In the genomic region with DNA sequence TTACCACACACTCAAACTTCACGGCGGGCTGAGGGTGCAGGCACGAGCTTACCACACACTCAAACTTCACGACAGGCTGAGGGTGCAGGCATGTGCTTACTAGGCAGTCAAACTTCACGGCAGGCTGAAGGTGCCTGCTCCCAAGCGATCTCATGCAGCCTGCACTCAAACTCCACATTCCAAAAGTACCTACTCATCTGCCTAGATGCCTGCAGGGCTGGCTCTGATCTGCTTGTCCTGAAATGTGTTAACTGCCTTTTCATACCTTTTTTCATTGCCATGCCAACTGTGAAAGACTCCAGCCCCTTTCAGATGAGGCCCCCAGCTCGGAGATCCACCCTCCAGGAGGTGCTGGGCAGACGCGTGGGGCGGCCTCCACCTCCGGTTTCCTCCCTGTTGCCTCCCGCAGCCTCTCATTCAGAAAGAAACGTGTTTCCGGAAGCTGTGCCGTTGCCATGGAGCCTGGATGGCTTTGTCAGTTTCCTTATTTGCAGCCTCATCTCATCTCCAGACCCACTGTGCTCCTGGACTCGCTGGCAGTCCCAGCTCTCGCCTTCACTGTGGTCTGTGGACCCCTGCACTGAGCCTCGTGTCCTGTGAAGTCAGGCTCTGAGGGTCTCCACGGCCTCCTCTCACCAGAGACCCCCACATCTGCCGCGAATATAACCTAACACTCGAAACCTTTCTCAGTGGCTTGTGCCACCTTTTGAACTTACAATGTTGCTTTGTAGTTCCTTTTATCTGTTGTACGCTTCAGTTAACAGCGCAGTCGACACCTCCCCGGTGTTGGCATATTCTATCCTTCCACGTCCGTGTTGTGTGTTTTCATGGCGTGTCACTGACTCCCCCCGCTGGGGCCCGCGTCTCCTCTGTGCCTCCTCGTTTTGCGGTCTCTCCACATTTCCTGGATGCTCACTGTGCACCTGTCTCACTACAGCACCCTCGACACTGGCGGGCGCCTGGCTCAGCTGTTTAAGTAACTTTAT, we compare ENCODE assay signal across 8 cellular contexts.
DNase-seq lines count a peak whose midpoint lies in the region; ATAC-seq and TF ChIP-seq lines count a peak whose summit lies in the region.

No MANE protein-coding gene starts in this region.

- no peak overlapping the region for H3K56ac ChIP-seq in H9 (ENCODE audit: insufficient read length, low read depth, low read length)

- H2BK12ac ChIP-seq in H9 (ENCODE audit: insufficient read length, low read depth, low read length): no peak overlapping the region

- H3K27me3 ChIP-seq in H9 (ENCODE audit: insufficient read depth, low read length): no peaks in the 10 kb centered on the region

- no peak overlapping the region for H3K23ac ChIP-seq in H9 (ENCODE audit: insufficient read length, low read depth, low read length)

- no peak overlapping the region for H2BK20ac ChIP-seq in H9 (ENCODE audit: low read depth, low read length, poor library complexity, severe bottlenecking)

- no peak for ATAC-seq in HG03460 (IDR thresholded peaks at IDR 0.05; ENCODE audit: unreplicated experiment)

- H4K8ac ChIP-seq in H9 (replicated peaks; ENCODE audit: insufficient read length, low read depth, low read length): no peak overlapping the region

- no peak overlapping the region for H3K4me3 ChIP-seq in AG04449 (ENCODE audit: low read depth, low read length)

- no peaks in the 10 kb centered on the region for H4K20me1 ChIP-seq in H9 (ENCODE audit: control insufficient read depth, insufficient read depth, insufficient read length)

- CTCF ChIA-PET in AG04449 (lab: Yijun Ruan, JAX): no interaction called here
- CTCF ChIA-PET in GM10248 (lab: Yijun Ruan, JAX): no interaction called here

- H3K27ac ChIP-seq in H9 (ENCODE audit: insufficient read length, low read depth, low read length): no peak overlapping the region

- no peak overlapping the region for H3K9ac ChIP-seq in H9 (ENCODE audit: extremely low read depth, insufficient read length, low read length)

- no peak overlapping the region for H2BK15ac ChIP-seq in H9 (ENCODE audit: low read depth, low read length)

- no peaks in the 10 kb centered on the region for H3K79me2 ChIP-seq in H9 (ENCODE audit: insufficient read depth, low read length)

- H3K23me2 ChIP-seq in H9 (ENCODE audit: insufficient read length, low read depth, low read length, poor library complexity, severe bottlenecking): no peaks in the 10 kb centered on the region

- no peaks in the 10 kb centered on the region for H3K79me1 ChIP-seq in H9 (ENCODE audit: insufficient read depth, low read depth, low read length, poor library complexity, severe bottlenecking)

- H2BK120ac ChIP-seq in H9 (ENCODE audit: low read depth, low read length, poor library complexity, severe bottlenecking): no peak overlapping the region

- H2AFZ ChIP-seq in H9 (ENCODE audit: low read length): no peak overlapping the region

- WGBS in H9 (ENCODE audit: extremely low coverage, insufficient read length, low lambda C conversion rate): no CpG with 5 or more reads among the region's 37 CpGs

- no peak overlapping the region for H3K4me2 ChIP-seq in H9 (ENCODE audit: insufficient read depth, insufficient read length, low read length)

- H3K14ac ChIP-seq in H9 (ENCODE audit: insufficient read depth, low read length): peak overlapping the region; percentile 17

- no peak overlapping the region for H3K27ac Mint-ChIP-seq in H9

- H4K5ac ChIP-seq in H9 (ENCODE audit: insufficient read length, low read depth, low read length): no peak overlapping the region

- peak overlapping the region; percentile 27 for H3K18ac ChIP-seq in H9 (ENCODE audit: insufficient read length, low read depth, low read length)

- peaks cover 6 to 9% of the 10 kb centered on the region in 2 experiments; a peak in 3 of 4 replicates for H3K4me1 Mint-ChIP-seq in H9

- TF ChIP-seq CTCF in AG04449 (IDR thresholded peaks at IDR 0.05; ENCODE audit: insufficient read depth, low read length, missing control alignments) (no peak), H9 (conservative IDR thresholded peaks at IDR 0.05) (no peak), GM10248 (IDR thresholded peaks at IDR 0.05; ENCODE audit: control extremely low read depth, extremely low read depth, low read depth, missing control alignments) (no peak)

- H3K9me3 ChIP-seq in H9 (ENCODE audit: control insufficient read depth, low read depth, low read length): no peaks in the 10 kb centered on the region

- no peaks in the 10 kb centered on the region for H3K4me1 ChIP-seq in H9 (ENCODE audit: insufficient read depth, low read length)

- no peak overlapping the region for H2AK5ac ChIP-seq in H9 (ENCODE audit: insufficient read length, low read length)

- H3T11ph ChIP-seq in H9 (ENCODE audit: low read length): no peak overlapping the region

- no peaks in the 10 kb centered on the region for H3K36me3 Mint-ChIP-seq in H9 (ENCODE audit: insufficient read depth in 1 of 3, low read depth in 3 of 3)

- DNase-seq in AG04449 (ENCODE audit: low read depth, low spot score): peak; percentile 3
- DNase-seq in H9: no peak
- peak; percentile 88 for DNase-seq in NCI-H748 treated with DMSO at 0.1 percent for 48 hours (lab: John Stamatoyannopoulos, UW)
- peak; percentile 63 to 71 for DNase-seq in activated T-cell treated with anti-CD3 and anti-CD28 coated beads, Interleukin-2, amount 50 U/mL, for 48 hours
- peak; percentile 25 for DNase-seq in inferior parietal cortex (ENCODE audit: extremely low spot score)
- DNase-seq in stimulated activated CD8-positive, alpha-beta memory T cell treated with anti-CD3 and anti-CD28 coated beads, Interleukin-2, amount 100 ng/mL, for 1 hour (ENCODE audit: low read depth in 2 of 2): peak; percentile 21 to 24
- no peak for DNase-seq in GM10248 (ENCODE audit: extremely low spot score)

- H3K27me3 Mint-ChIP-seq in H9 (ENCODE audit: low read depth): peaks cover 3% of the 10 kb centered on the region

- peak overlapping the region in 1 of 2 experiments; percentile 3; a peak in 1 of 5 replicates for H3K4me3 Mint-ChIP-seq in H9

- no peak overlapping the region for H2BK5ac ChIP-seq in H9 (ENCODE audit: insufficient read length, low read length)

- POLR2A ChIA-PET in AG04449 (lab: Yijun Ruan, JAX): no interaction called here
- POLR2A ChIA-PET in GM10248 (lab: Yijun Ruan, JAX): no interaction called here

- peaks cover 2 to 3% of the 10 kb centered on the region in 2 experiments; a peak in 2 of 5 replicates for H3K9me3 Mint-ChIP-seq in H9

- H3K4ac ChIP-seq in H9 (ENCODE audit: low read depth, low read length): no peak overlapping the region

- no peak overlapping the region for H4K91ac ChIP-seq in H9 (ENCODE audit: insufficient read length, low read depth, low read length)

Comparison
In these comparisons a context has a peak if more than half of its experiments do, and no peak if none do; other contexts are left out.
1. DNase-seq: peak in AG04449 (single experiment), NCI-H748 treated with DMSO at 0.1 percent for 48 hours (single experiment), activated T-cell treated with anti-CD3 and anti-CD28 coated beads, Interleukin-2, amount 50 U/mL, for 48 hours (2 of 2), inferior parietal cortex (single experiment) and stimulated activated CD8-positive, alpha-beta memory T cell treated with anti-CD3 and anti-CD28 coated beads, Interleukin-2, amount 100 ng/mL, for 1 hour (2 of 2); none in H9 (single experiment) and GM10248 (single experiment).